8 cellular contexts compared by ENCODE assay signal in the genomic region with DNA sequence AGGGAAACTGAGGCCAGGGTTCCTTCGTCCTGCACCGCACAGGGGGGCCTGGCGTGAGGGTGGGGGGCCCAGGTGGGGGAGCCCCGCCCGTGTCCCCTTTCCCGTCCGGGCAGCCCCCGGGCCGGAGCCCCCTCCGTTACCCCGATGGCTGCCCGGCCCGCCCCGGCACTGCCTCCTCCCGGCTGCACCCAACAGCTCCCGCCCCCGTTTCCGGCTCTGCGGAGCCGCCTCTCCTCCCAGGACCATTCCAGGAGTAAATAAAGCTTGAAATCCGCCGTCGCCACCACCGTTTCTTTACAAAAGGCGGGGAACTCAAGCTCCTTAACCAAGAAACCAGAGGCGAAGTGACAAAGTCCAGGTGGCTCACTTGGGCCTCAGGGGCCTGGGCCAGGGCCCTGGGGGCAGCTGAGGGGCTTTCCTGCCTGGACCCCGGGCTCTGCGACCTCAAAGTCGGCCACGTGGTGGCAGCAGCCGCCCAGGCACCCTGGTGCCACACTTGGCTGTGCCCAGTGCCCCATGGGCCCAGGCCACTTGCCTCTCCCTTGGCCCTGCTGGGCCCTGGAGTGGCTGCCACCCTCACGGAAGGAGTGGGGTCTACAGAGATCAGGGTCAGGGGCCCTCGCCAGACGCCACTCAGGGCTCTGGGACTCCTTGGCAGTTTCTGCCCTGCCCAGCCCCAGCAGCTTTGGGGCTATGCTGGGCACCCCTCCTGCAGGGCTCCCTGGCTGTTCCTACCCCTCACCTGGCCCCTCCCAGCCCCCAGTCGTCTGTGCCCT. TPM values are rescaled to one million over a fixed set of nuclear protein-coding genes. Genes with fewer than 3 reads are reported as not detected.
A peak's percentile ranks its signal among the peaks of the same experiment; 100 is the strongest.
DNase-seq lines count a peak whose midpoint lies in the region; ATAC-seq and TF ChIP-seq lines count a peak whose summit lies in the region.

No MANE protein-coding gene starts in this region.

- intact Hi-C loops in heart right ventricle (cut with DNase I) = loop anchor here (1.0 to 10.0 kb wide), 12 partner anchors 37 to 450 kb away; a partner anchor contains a TSS
- intact Hi-C loops in posterior vena cava (cut with DNase I) = loop anchor here in 1 of 2 donors (2.0 to 5.0 kb wide), 2 partner anchors 37 to 186 kb away; no protein-coding TSS in a partner anchor

- peak overlapping the region; percentile 83 for H3K9ac ChIP-seq in adipocyte (ENCODE audit: low read length)

- peak overlapping the region; percentile 68; the same call in 1 of the 2 replicates for H3K4me3 ChIP-seq in GM08714 (ENCODE audit: low read length)
- H3K4me3 ChIP-seq in HFF-Myc (replicated peaks; ENCODE audit: low read depth, low read length) = peak overlapping the region; percentile 58
- H3K4me3 ChIP-seq in adipocyte (ENCODE audit: low read length) = peak overlapping the region; percentile 81
- peak overlapping the region; percentile 47 to 78 (median 70) for H3K4me3 ChIP-seq in heart right ventricle

- TF ChIP-seq CTCF in HFF-Myc (IDR thresholded peaks at IDR 0.05; ENCODE audit: low read depth, low read length, missing control alignments) (peak; percentile 86), heart right ventricle (IDR thresholded peaks at IDR 0.05) (peak; percentile 91 to 98 (median 95))

- no peaks in the 10 kb centered on the region for H3K9me3 ChIP-seq in adipocyte (ENCODE audit: control insufficient read depth, low read length)
- H3K9me3 ChIP-seq in heart right ventricle = no peaks in the 10 kb centered on the region

- ATAC-seq in heart right ventricle = peak; percentile 77 to 86 (median 82)

- no peaks in the 10 kb centered on the region for H3K36me3 ChIP-seq in adipocyte (ENCODE audit: control insufficient read depth, insufficient read depth, low read length, severe bottlenecking)
- H3K36me3 ChIP-seq in heart right ventricle = no peaks in the 10 kb centered on the region

- DNase-seq in HFF-Myc (ENCODE audit: extremely low read depth, low read depth) (no peak), NAMALWA (ENCODE audit: low spot score) (peak; percentile 90), SW 1271 (lab: John Stamatoyannopoulos, UW) (peak; percentile 41 to 81), adipocyte (ENCODE audit: low read depth) (peak; percentile 94), heart right ventricle (peak; percentile 92), posterior vena cava (ENCODE audit: low spot score) (peak; percentile 97), ureter (ENCODE audit: low spot score) (peak; percentile 93)

- WGBS in heart right ventricle, 2 donors = 2 to 3% methylated on average over 33 to 35 of the region's 35 CpGs

- H3K27me3 ChIP-seq in adipocyte (replicated peaks; ENCODE audit: control insufficient read depth, insufficient read depth, low read length) = no peaks in the 10 kb centered on the region
- no peaks in the 10 kb centered on the region for H3K27me3 ChIP-seq in heart right ventricle

- peaks cover 46% of the 10 kb centered on the region for H3K4me1 ChIP-seq in adipocyte (ENCODE audit: control insufficient read depth, insufficient read depth, low read length)
- H3K4me1 ChIP-seq in heart right ventricle = peaks cover 36 to 71% (median 65%) of the 10 kb centered on the region in 9 donors

- H3K27ac ChIP-seq in heart right ventricle = peak overlapping the region; percentile 90 to 98 (median 94)

RNA-seq across cellular contexts. Expression of a gene that starts 0.5 kb away (rescaled TPM):
- 10 to 100 TPM; 30.9 to 47.6 (median 38.3) TPM for total RNA-seq in heart right ventricle
- 10 to 100 TPM; 83.0 to 83.6 TPM for polyA plus RNA-seq in heart right ventricle
- total RNA-seq in posterior vena cava = 10 to 100 TPM; 50.7 to 52.9 TPM
- total RNA-seq in ureter = 52.3 TPM

RNA-seq across cellular contexts. Expression of a gene that starts 33.0 kb away (rescaled TPM):
- total RNA-seq in heart right ventricle = 10 to 100 TPM; 29.4 to 50.9 (median 38.3) TPM
- polyA plus RNA-seq in heart right ventricle = 10 to 100 TPM; 13.8 to 16.6 TPM
- total RNA-seq in posterior vena cava = 100 to 1,000 TPM; 104 to 111 TPM
- 77.5 TPM for total RNA-seq in ureter
